ENCODE assay signal across 1 cellular context in genomic region chr2:202178342-202178958, GRCh38.
TF ChIP-seq lines count a peak whose summit lies in the region.

No MANE protein-coding gene starts in this region.

TF ChIP-seq in WTC11, 78 proteins besides CTCF, POLR2A, EP300 and RAD21 (continued from another document):
- TF ChIP-seq, protein P1, sequence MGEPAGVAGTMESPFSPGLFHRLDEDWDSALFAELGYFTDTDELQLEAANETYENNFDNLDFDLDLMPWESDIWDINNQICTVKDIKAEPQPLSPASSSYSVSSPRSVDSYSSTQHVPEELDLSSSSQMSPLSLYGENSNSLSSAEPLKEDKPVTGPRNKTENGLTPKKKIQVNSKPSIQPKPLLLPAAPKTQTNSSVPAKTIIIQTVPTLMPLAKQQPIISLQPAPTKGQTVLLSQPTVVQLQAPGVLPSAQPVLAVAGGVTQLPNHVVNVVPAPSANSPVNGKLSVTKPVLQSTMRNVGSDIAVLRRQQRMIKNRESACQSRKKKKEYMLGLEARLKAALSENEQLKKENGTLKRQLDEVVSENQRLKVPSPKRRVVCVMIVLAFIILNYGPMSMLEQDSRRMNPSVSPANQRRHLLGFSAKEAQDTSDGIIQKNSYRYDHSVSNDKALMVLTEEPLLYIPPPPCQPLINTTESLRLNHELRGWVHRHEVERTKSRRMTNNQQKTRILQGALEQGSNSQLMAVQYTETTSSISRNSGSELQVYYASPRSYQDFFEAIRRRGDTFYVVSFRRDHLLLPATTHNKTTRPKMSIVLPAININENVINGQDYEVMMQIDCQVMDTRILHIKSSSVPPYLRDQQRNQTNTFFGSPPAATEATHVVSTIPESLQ (CRISPR knock-in tag; IDR thresholded peaks at IDR 0.05) = no peak
- TF ChIP-seq, protein P2, sequence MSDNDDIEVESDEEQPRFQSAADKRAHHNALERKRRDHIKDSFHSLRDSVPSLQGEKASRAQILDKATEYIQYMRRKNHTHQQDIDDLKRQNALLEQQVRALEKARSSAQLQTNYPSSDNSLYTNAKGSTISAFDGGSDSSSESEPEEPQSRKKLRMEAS (CRISPR knock-in tag; IDR thresholded peaks at IDR 0.05) = no peak
- no peak for TF ChIP-seq TP53 (CRISPR knock-in tag; IDR thresholded peaks at IDR 0.05)
- no peak for TF ChIP-seq ZNF281 (CRISPR knock-in tag; IDR thresholded peaks at IDR 0.05)
- no peak for TF ChIP-seq NR3C1 (CRISPR knock-in tag; conservative IDR thresholded peaks at IDR 0.05; ENCODE audit: low read depth)
- TF ChIP-seq SMAD4 (CRISPR knock-in tag; IDR thresholded peaks at IDR 0.05) = no peak
- no peak for TF ChIP-seq SP1 (CRISPR knock-in tag; conservative IDR thresholded peaks at IDR 0.05)
- no peak for TF ChIP-seq MXD4 (CRISPR knock-in tag; IDR thresholded peaks at IDR 0.05; ENCODE audit: borderline replicate concordance)
- no peak for TF ChIP-seq ZBTB21 (CRISPR knock-in tag; IDR thresholded peaks at IDR 0.05; ENCODE audit: borderline replicate concordance)
